In genomic region chr15:79321876-79322275, GRCh38 we compare ENCODE assay signal across 9 cellular contexts. TPM values are rescaled to one million over a fixed set of nuclear protein-coding genes. Genes with fewer than 3 reads are reported as not detected.
"Had no signal": no experiment of that assay in that cellular context is flagged by ENCODE, and none has a peak within 500 bp of the region (broad histone marks: within the 10 kb centered on the region; RNA-seq: fewer than 3 reads in every experiment).

No MANE protein-coding gene starts in this region.

- H3K27ac Mint-ChIP-seq: GM23338, H9, HFFc6, IgD-negative memory B cell had no signal

- H3K9me3 Mint-ChIP-seq: HFFc6, IgD-negative memory B cell had no signal

- H3K4me3 ChIP-seq: GM23338 had no signal

- DNase-seq: H9, HCEC 1CT, HFFc6, KBM-7 had no signal

- H3K27ac ChIP-seq: HL-60 had no signal

- ATAC-seq: GM23338, HepG2 had no signal

RNA-seq across cellular contexts. Expression of gene ANKRD34C, which starts 39.4 kb away (rescaled TPM):
- total RNA-seq: GM23338, H1, H9, HepG2, HFFc6 had no signal
